7 cellular contexts compared by ENCODE assay signal in the genomic region with DNA sequence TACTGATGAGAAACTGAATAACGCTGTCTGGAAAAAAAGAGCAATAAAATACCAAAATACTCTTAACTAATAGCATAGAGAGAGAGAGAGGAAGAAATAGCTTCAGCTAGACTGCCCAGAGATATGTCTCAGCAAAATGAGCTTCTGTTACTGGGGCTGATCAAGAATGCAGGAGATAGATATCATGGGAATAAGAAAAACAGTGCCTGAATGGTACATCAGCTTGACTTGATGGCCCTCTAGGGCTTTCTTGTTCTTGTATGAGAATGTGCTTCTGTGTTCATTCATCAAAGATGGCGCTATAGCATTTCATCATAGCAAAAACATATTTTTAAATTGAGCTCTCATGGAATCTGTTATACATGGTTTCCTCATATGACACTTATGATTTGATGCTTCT.
"Had no signal": no experiment of that assay in that cellular context is flagged by ENCODE, and none has a peak within 500 bp of the region (broad histone marks: within the 10 kb centered on the region; RNA-seq: fewer than 3 reads in every experiment).

No MANE protein-coding gene starts in this region.

- FAIRE-seq: H1, H54, HTR-8/SVneo had no signal

- H3K4me2 ChIP-seq: GM23338 had no signal

- H3K4me3 ChIP-seq: GM23338 had no signal

- DNase-seq: H9, HCEC 1CT, IMR-90 had no signal

- H2AFZ ChIP-seq: GM23338 had no signal
